In the genomic region with DNA sequence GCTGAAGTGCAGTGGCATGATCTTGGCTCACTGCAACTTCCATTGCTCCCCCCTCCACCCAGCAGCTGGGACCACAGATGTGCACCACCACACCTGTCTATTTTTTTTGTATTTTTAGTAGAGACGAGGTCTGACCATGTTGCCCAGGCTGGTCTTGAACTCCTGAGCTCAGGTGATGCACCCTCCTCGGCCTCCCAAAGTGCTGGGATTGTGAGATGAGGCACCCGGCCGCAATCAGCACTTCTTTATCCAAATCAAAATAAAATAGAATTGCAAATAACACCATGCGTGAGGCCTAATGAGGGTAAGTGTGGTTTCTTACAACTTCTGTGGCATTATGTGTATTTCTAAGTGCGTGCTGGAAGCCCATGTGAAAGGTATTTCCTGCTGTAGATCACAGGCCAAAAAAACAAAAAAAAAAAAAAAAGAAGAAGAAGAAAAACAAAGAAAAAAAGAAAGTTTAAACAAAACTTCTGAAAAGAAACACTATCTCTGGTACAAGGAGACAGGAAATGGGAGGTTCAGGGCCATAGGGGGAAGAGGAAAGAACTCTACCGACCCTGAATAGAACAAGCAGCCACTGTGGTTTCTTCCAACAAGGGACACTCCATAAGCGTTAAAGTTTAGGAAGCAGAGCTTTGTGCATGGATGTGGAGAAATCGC, we compare ENCODE assay signal across 11 cellular contexts. TPM values are rescaled to one million over a fixed set of nuclear protein-coding genes. Genes with fewer than 3 reads are reported as not detected.
DNase-seq lines count a peak whose midpoint lies in the region; ATAC-seq and TF ChIP-seq lines count a peak whose summit lies in the region.
"Had no signal": no experiment of that assay in that cellular context is flagged by ENCODE, and none has a peak within 500 bp of the region (broad histone marks: within the 10 kb centered on the region; RNA-seq: fewer than 3 reads in every experiment).

No MANE protein-coding gene starts in this region.

- peaks cover 28 to 73% (median 47%) of the 10 kb centered on the region in 4 donors for H3K4me1 Mint-ChIP-seq in CD4-positive, alpha-beta memory T cell

- H3K79me2 ChIP-seq in osteoblast (ENCODE audit: insufficient read depth, low read length): peaks cover 22% of the 10 kb centered on the region

- peak overlapping the region; percentile 32 to 79 (median 73) for H3K4me3 Mint-ChIP-seq in CD4-positive, alpha-beta memory T cell

- peak overlapping the region; percentile 71 for H2AFZ ChIP-seq in osteoblast (ENCODE audit: low read length)

- ATAC-seq in HG02610 (IDR thresholded peaks at IDR 0.05; ENCODE audit: unreplicated experiment) (no peak), esophagus mucosa (no peak)

- H3K9me3 ChIP-seq in CD4-positive, alpha-beta memory T cell (ENCODE audit: control insufficient read depth in 1 of 2, low read length in 2 of 2): no peaks in the 10 kb centered on the region
- H3K9me3 ChIP-seq in osteoblast (ENCODE audit: low read depth, low read length) (no peaks in the 10 kb centered on the region), MG63 (no peaks in the 10 kb centered on the region)

- H3K9me3 Mint-ChIP-seq in CD4-positive, alpha-beta memory T cell: no peaks in the 10 kb centered on the region

- intact Hi-C loops in CD4-positive, alpha-beta memory T cell (cut with micrococcal nuclease): no loop called here

- peak overlapping the region in 1 of 2 donors; percentile 63 for H3K4me3 ChIP-seq in CD4-positive, alpha-beta memory T cell (ENCODE audit: low read length in 2 of 2)
- H3K4me3 ChIP-seq in choroid plexus epithelial cell (ENCODE audit: low read depth, low read length): no peak overlapping the region
- H3K4me3 ChIP-seq in osteoblast (ENCODE audit: insufficient read depth, low read length): no peak overlapping the region
- H3K4me3 ChIP-seq in MG63: no peak overlapping the region

- no peaks in the 10 kb centered on the region for H3K27me3 Mint-ChIP-seq in CD4-positive, alpha-beta memory T cell

- DNase-seq in CD4-positive, alpha-beta memory T cell: peak in 4 of 5 donors; percentile 54 to 64 (median 62)
- DNase-seq in Kasumi-1 (lab: John Stamatoyannopoulos, UW): peak; percentile 84 to 86
- DNase-seq in choroid plexus epithelial cell (ENCODE audit: low read depth): peak; percentile 67
- no peak for DNase-seq in osteoblast (ENCODE audit: insufficient read length, low spot score, missing footprints)
- no peak for DNase-seq in NCI-H1105 (lab: John Stamatoyannopoulos, UW)
- DNase-seq in MG63: no peak
- DNase-seq: DMS79 treated with DMSO at 0.1 percent for 48 hours, NCI-H187 treated with DMSO at 0.1 percent for 48 hours had no signal

- peak overlapping the region; percentile 86 to 97 (median 94) for H3K27ac Mint-ChIP-seq in CD4-positive, alpha-beta memory T cell

- peak overlapping the region; percentile 63 for H3K27ac ChIP-seq in CD4-positive, alpha-beta memory T cell (ENCODE audit: low read depth, low read length)
- H3K27ac ChIP-seq in osteoblast (ENCODE audit: low read depth, low read length): no peak overlapping the region
- H3K27ac ChIP-seq: epithelial cell of prostate had no signal

- H3K4me1 ChIP-seq in CD4-positive, alpha-beta memory T cell (ENCODE audit: insufficient read depth, low read length): peaks cover 53% of the 10 kb centered on the region
- peaks cover 19% of the 10 kb centered on the region for H3K4me1 ChIP-seq in osteoblast (ENCODE audit: insufficient read depth, low read length)

- no peak for TF ChIP-seq CTCF in choroid plexus epithelial cell (conservative IDR thresholded peaks at IDR 0.05; ENCODE audit: low read depth, low read length)
- TF ChIP-seq CTCF in osteoblast (IDR thresholded peaks at IDR 0.05; ENCODE audit: extremely low read depth, low read depth, low read length): no peak

- no peaks in the 10 kb centered on the region for H3K27me3 ChIP-seq in CD4-positive, alpha-beta memory T cell (ENCODE audit: insufficient read depth, low read length)
- H3K27me3 ChIP-seq in osteoblast (ENCODE audit: insufficient read depth, low read length) (no peaks in the 10 kb centered on the region), MG63 (no peaks in the 10 kb centered on the region)

- no peaks in the 10 kb centered on the region for H3K36me3 ChIP-seq in CD4-positive, alpha-beta memory T cell (ENCODE audit: insufficient read depth, low read length)
- H3K36me3 ChIP-seq in osteoblast (ENCODE audit: insufficient read depth, low read length) (peaks cover 2% of the 10 kb centered on the region), MG63 (peaks cover 9% of the 10 kb centered on the region)

- H4K20me1 ChIP-seq in osteoblast (ENCODE audit: insufficient read depth, low read length): peaks cover 10% of the 10 kb centered on the region

- CTCF ChIA-PET in CD4-positive, alpha-beta memory T cell (lab: Charles Lee; ENCODE audit: partially characterized antibody): interaction anchor here (0.6 to 3.9 kb wide), 4 partner anchors 15 to 47 kb away, joined by 3 to 38 read pairs (median 10); no protein-coding TSS in a partner anchor

- no peak overlapping the region for H3K4me2 ChIP-seq in osteoblast (ENCODE audit: insufficient read depth, low read length)

- peaks cover 0 to 7% of the 10 kb centered on the region in 2 donors for H3K36me3 Mint-ChIP-seq in CD4-positive, alpha-beta memory T cell

- POLR2A ChIA-PET in CD4-positive, alpha-beta memory T cell (lab: Charles Lee; ENCODE audit: partially characterized antibody): interaction anchor here (0.7 to 11.0 kb wide), 10 partner anchors 10 to 215 kb away, joined by 3 to 282 read pairs (median 5); no protein-coding TSS in a partner anchor

RNA-seq across cellular contexts. Expression of a gene that starts 3.0 kb away (rescaled TPM):
- 100 to 1,000 TPM; 205 to 221 TPM for total RNA-seq in CD4-positive, alpha-beta memory T cell
- 10 to 100 TPM; 16.3 to 55.4 TPM for polyA plus RNA-seq in CD4-positive, alpha-beta memory T cell
- total RNA-seq in osteoblast: 29.7 and 33.6 TPM in 2 replicates
- total RNA-seq in MG63 (2014; rRNA removed; shearing (Covaris generic); ENCODE audit: low replicate concordance): 28.2 and 32.1 TPM in 2 replicates
- 11.8 TPM for total RNA-seq in esophagus mucosa

RNA-seq across cellular contexts. Expression of a gene that starts 33.1 kb away (rescaled TPM):
- 10 to 100 TPM; 33.9 to 34.7 TPM for total RNA-seq in CD4-positive, alpha-beta memory T cell
- 10 to 100 TPM; 10.1 to 23.9 TPM for polyA plus RNA-seq in CD4-positive, alpha-beta memory T cell
- total RNA-seq in osteoblast (6.2 TPM in 2 replicates), esophagus mucosa (1.8 TPM)
- 1.7 and 2.4 TPM in 2 replicates for total RNA-seq in MG63 (2014; rRNA removed; shearing (Covaris generic); ENCODE audit: low replicate concordance)

RNA-seq across cellular contexts. Expression of a gene that starts 33.2 kb away (rescaled TPM):
- total RNA-seq in CD4-positive, alpha-beta memory T cell: 1 to 10 TPM; 1.4 to 1.5 TPM
- under 1 TPM in 1 of 2 donors, not detected in 1; 0.64 TPM for polyA plus RNA-seq in CD4-positive, alpha-beta memory T cell
- 4.7 and 5.6 TPM in 2 replicates for total RNA-seq in osteoblast
- total RNA-seq in MG63 (2014; rRNA removed; shearing (Covaris generic); ENCODE audit: low replicate concordance): 0.86 and 2.3 TPM in 2 replicates
- 0.88 TPM for total RNA-seq in esophagus mucosa

RNA-seq across cellular contexts. Expression of a gene that starts 44.4 kb away (rescaled TPM):
- total RNA-seq in CD4-positive, alpha-beta memory T cell: under 1 TPM in 1 of 2 experiments, not detected in 1; 0.15 TPM
- polyA plus RNA-seq in CD4-positive, alpha-beta memory T cell: under 1 TPM in 1 of 2 donors, not detected in 1; 0.57 TPM
- total RNA-seq in osteoblast (under 0.01 and 0.29 TPM in 2 replicates), esophagus mucosa (not detected)
- total RNA-seq in MG63 (2014; rRNA removed; shearing (Covaris generic); ENCODE audit: low replicate concordance): not detected in 2 replicates

Comparison
In these comparisons a context has a peak if more than half of its experiments do, and no peak if none do; other contexts are left out.
1. DNase-seq: peak in CD4-positive, alpha-beta memory T cell (4 of 5), Kasumi-1 (2 of 2) and choroid plexus epithelial cell (single experiment); none in osteoblast (single experiment), NCI-H1105 (single experiment) and MG63 (single experiment).